Comparison of ENCODE assay signal across 1 cellular context in genomic region chr12:10381912-10382628, GRCh38.
TF ChIP-seq lines count a peak whose summit lies in the region.

No MANE protein-coding gene starts in this region.

TF ChIP-seq in HEK293T, 16 proteins besides CTCF, POLR2A, EP300 and RAD21 (continued from another document):
- no peak for TF ChIP-seq ARNT (IDR thresholded peaks at IDR 0.05)
- no peak for TF ChIP-seq L3MBTL2 (conservative IDR thresholded peaks at IDR 0.05)
- TF ChIP-seq BHLHE40 (IDR thresholded peaks at IDR 0.05; ENCODE audit: borderline replicate concordance) = no peak
- TF ChIP-seq NFRKB (IDR thresholded peaks at IDR 0.05) = no peak
- TF ChIP-seq FOXA1 (IDR thresholded peaks at IDR 0.05) = no peak
- no peak for TF ChIP-seq FOXM1 (IDR thresholded peaks at IDR 0.05; ENCODE audit: borderline replicate concordance)
- TF ChIP-seq ZNF384 (IDR thresholded peaks at IDR 0.05) = no peak
- TF ChIP-seq LEF1 (IDR thresholded peaks at IDR 0.05; ENCODE audit: borderline replicate concordance) = no peak
